In the genomic region with DNA sequence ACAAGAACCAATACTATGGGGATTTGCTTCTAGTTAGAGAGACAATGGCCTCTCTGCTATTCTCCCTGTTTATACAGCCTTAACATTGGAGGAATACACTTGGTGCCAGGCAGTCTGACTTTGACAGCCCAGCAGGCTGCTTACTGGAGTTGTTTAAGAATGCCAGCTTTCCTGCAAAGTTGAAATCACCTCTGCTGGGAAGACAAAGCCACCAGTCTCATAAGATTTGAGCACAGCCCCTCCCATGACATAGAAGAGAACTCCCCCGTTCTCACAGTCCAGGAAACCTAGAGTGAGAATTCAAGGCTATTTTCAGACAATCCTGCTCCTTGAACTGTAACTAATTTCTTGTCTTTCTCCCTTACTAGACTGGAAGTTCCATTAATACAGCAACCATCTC, we compare ENCODE assay signal across 13 cellular contexts.
"Had no signal": no experiment of that assay in that cellular context is flagged by ENCODE, and none has a peak within 500 bp of the region (broad histone marks: within the 10 kb centered on the region; RNA-seq: fewer than 3 reads in every experiment).

No MANE protein-coding gene starts in this region.

- ATAC-seq: natural killer cell, T-helper 17 cell had no signal

- H3K9me3 ChIP-seq: colonic mucosa, sigmoid colon, transverse colon had no signal

- H3K36me3 ChIP-seq: colonic mucosa, sigmoid colon, transverse colon had no signal

- H3K4me3 ChIP-seq: colonic mucosa, sigmoid colon, transverse colon had no signal

- DNase-seq: activated CD4-positive, alpha-beta memory T cell treated with anti-CD3 and anti-CD28 coated beads, Interleukin-2, amount 10 ng/mL, durations not matched to agents 7 days and 5 days; activated CD4-positive, alpha-beta T cell treated with anti-CD3 and anti-CD28 coated beads for 4 hours; activated naive CD4-positive, alpha-beta T cell treated with anti-CD3 and anti-CD28 coated beads, Interleukin-2, amount 10 ng/mL, durations not matched to agents 7 days and 5 days; activated T-cell treated with anti-CD3 and anti-CD28 coated beads, Interleukin-2, amount 50 U/mL, for 24 hours; central memory CD4-positive, alpha-beta T cell; colonic mucosa; glutamatergic neuron; mesenchymal stem cell; natural killer cell; sigmoid colon; T-helper 17 cell; transverse colon had no signal

- H3K27me3 ChIP-seq: colonic mucosa, foreskin keratinocyte, sigmoid colon had no signal

- H3K4me1 ChIP-seq: sigmoid colon had no signal

- H3K27ac ChIP-seq: colonic mucosa, foreskin keratinocyte, sigmoid colon had no signal
